ENCODE assay signal across 22 cellular contexts in genomic region chr1:24995121-24995520, GRCh38.
DNase-seq lines count a peak whose midpoint lies in the region; ATAC-seq and TF ChIP-seq lines count a peak whose summit lies in the region.
"Had no signal": no experiment of that assay in that cellular context is flagged by ENCODE, and none has a peak within 500 bp of the region (broad histone marks: within the 10 kb centered on the region; RNA-seq: fewer than 3 reads in every experiment).

No MANE protein-coding gene starts in this region.

- no peak overlapping the region for H3K4me3 ChIP-seq in heart right ventricle
- no peak overlapping the region for H3K4me3 ChIP-seq in IMR-90 (ENCODE audit: insufficient read depth, low read depth, low read length)
- no peak overlapping the region for H3K4me3 ChIP-seq in upper lobe of right lung
- H3K4me3 ChIP-seq: esophagus squamous epithelium, gastroesophageal sphincter, K562, stomach had no signal

- no peak overlapping the region for H2BK20ac ChIP-seq in IMR-90 (ENCODE audit: low read depth, low read length)

- H3K36me3 Mint-ChIP-seq in central memory CD8-positive, alpha-beta T cell (ENCODE audit: insufficient read depth) = peaks cover 8% of the 10 kb centered on the region
- H3K36me3 Mint-ChIP-seq in progenitor cell of endocrine pancreas (ENCODE audit: insufficient read depth) = no peaks in the 10 kb centered on the region
- no peaks in the 10 kb centered on the region for H3K36me3 Mint-ChIP-seq in nephron progenitor cell (ENCODE audit: low read depth)
- H3K36me3 Mint-ChIP-seq: WTC11 had no signal

- CTCF ChIA-PET in IMR-90 (lab: Yijun Ruan, JAX) = no interaction called here

- H3K4me1 ChIP-seq in heart right ventricle (peaks cover 0 to 18% (median 0%) of the 10 kb centered on the region in 9 donors), IMR-90 (ENCODE audit: control insufficient read depth, insufficient read depth, low read length) (no peaks in the 10 kb centered on the region), upper lobe of right lung (no peaks in the 10 kb centered on the region)
- H3K4me1 ChIP-seq: esophagus squamous epithelium, gastroesophageal sphincter had no signal

- TF ChIP-seq CTCF in heart right ventricle (IDR thresholded peaks at IDR 0.05) = no peak
- no peak for TF ChIP-seq CTCF in IMR-90 (conservative IDR thresholded peaks at IDR 0.05; ENCODE audit: low read depth, low read length)
- TF ChIP-seq CTCF in progenitor cell of endocrine pancreas (IDR thresholded peaks at IDR 0.05; ENCODE audit: unreplicated experiment) = no peak
- TF ChIP-seq CTCF in nephron progenitor cell (IDR thresholded peaks at IDR 0.05) = no peak
- no peak for TF ChIP-seq CTCF in upper lobe of right lung (IDR thresholded peaks at IDR 0.05)

- H3K27me3 Mint-ChIP-seq in central memory CD8-positive, alpha-beta T cell = no peaks in the 10 kb centered on the region
- H3K27me3 Mint-ChIP-seq in progenitor cell of endocrine pancreas (peaks cover 15% of the 10 kb centered on the region), nephron progenitor cell (ENCODE audit: low read depth, poor library complexity) (peaks cover 24% of the 10 kb centered on the region)

- DNase-seq in Right ventricle myocardium inferior (ENCODE audit: missing footprints) (peak; percentile 11), heart right ventricle (no peak), IMR-90 (no peak), progenitor cell of endocrine pancreas (ENCODE audit: low spot score, unreplicated experiment) (no peak), nephron progenitor cell (no peak), upper lobe of right lung (no peak), NCI-H1417 treated with DMSO at 0.1 percent for 48 hours (lab: John Stamatoyannopoulos, UW) (no peak)
- no peak for DNase-seq in central memory CD8-positive, alpha-beta T cell (ENCODE audit: low spot score in 2 of 2)
- DNase-seq: activated effector memory CD4-positive, alpha-beta T cell treated with anti-CD3 and anti-CD28 coated beads, Interleukin-2, amount 50 U/mL, for 16 hours; cerebellar nuclear complex; esophagus squamous epithelium; H7; NCI-H774; OCI-M1; SHP77 treated with DMSO at 0.1 percent for 48 hours; stimulated activated CD4-positive, alpha-beta T cell treated with anti-CD3 and anti-CD28 coated beads, Interleukin-2, amount 100 ng/mL, for 24 hours; stomach; trophoblast cell had no signal

- H3K4ac ChIP-seq in IMR-90 (ENCODE audit: low read depth, low read length) = no peak overlapping the region

- TF ChIP-seq RAD21 in IMR-90 (IDR thresholded peaks at IDR 0.05; ENCODE audit: low read length) = no peak

- H4K5ac ChIP-seq in IMR-90 (ENCODE audit: low read depth, low read length) = no peak overlapping the region

- no peaks in the 10 kb centered on the region for H3K9me1 ChIP-seq in IMR-90 (ENCODE audit: insufficient read depth, low read length)

- peaks cover 9% of the 10 kb centered on the region for H3K9me3 Mint-ChIP-seq in central memory CD8-positive, alpha-beta T cell
- H3K9me3 Mint-ChIP-seq in progenitor cell of endocrine pancreas (ENCODE audit: low read depth) = no peaks in the 10 kb centered on the region
- H3K9me3 Mint-ChIP-seq in nephron progenitor cell = peaks cover 9% of the 10 kb centered on the region
- H3K9me3 Mint-ChIP-seq: nephron had no signal

- in situ Hi-C loops in IMR-90 (cut with MboI; ENCODE audit: low sequenced_read_pairs) = no loop called here

- H3K4me1 Mint-ChIP-seq in central memory CD8-positive, alpha-beta T cell = peaks cover 92% of the 10 kb centered on the region
- H3K4me1 Mint-ChIP-seq in progenitor cell of endocrine pancreas (ENCODE audit: low read depth) (peaks cover 3% of the 10 kb centered on the region), nephron progenitor cell (peaks cover 41% of the 10 kb centered on the region)

- POLR2A ChIA-PET in IMR-90 (lab: Charles Lee; ENCODE audit: unreplicated experiment) = no interaction called here

- H4K8ac ChIP-seq in IMR-90 (ENCODE audit: low read depth in 2 of 2, low read length in 2 of 2) = no peak overlapping the region

- 0 out of 2 replicates have a peak overlapping the region, but pooled peaks have one; percentile 5 for H2AK5ac ChIP-seq in IMR-90 (ENCODE audit: low read depth, low read length)

- H3K9ac ChIP-seq in IMR-90 (ENCODE audit: low read depth, low read length) = no peak overlapping the region

- no peak overlapping the region for H2BK15ac ChIP-seq in IMR-90 (ENCODE audit: low read depth, low read length)

- WGBS in heart right ventricle, 2 donors = 84 to 90% methylated on average over 6 of the region's 6 CpGs
- 80% methylated on average over 1 of the region's 6 CpGs; no CpG with 5 or more reads in 1 of the 2 experiments for WGBS in IMR-90 (ENCODE audit: extremely low coverage in 2 of 2, insufficient read length in 1 of 2), 2 experiments

- ATAC-seq in Right ventricle myocardium inferior (no peak), heart right ventricle (no peak), IMR-90 (ENCODE audit: low read depth) (no peak), upper lobe of right lung (no peak)
- ATAC-seq in central memory CD8-positive, alpha-beta T cell (replicated peaks; ENCODE audit: extremely low read depth, poor library complexity, severe bottlenecking) = no peak
- ATAC-seq: gastroesophageal sphincter, K562, WTC11 had no signal

- no peak for TF ChIP-seq POLR2A in IMR-90 (IDR thresholded peaks at IDR 0.05; ENCODE audit: low read depth, low read length)

- no peak overlapping the region for H2AFZ ChIP-seq in IMR-90 (replicated peaks; ENCODE audit: low read length, poor library complexity)

- H2BK5ac ChIP-seq in IMR-90 (ENCODE audit: low read depth, low read length, poor library complexity, severe bottlenecking) = no peak overlapping the region

- no peak overlapping the region for H3K27ac ChIP-seq in heart right ventricle
- H3K27ac ChIP-seq in IMR-90 (ENCODE audit: insufficient read depth, low read length) = no peak overlapping the region
- no peak overlapping the region for H3K27ac ChIP-seq in upper lobe of right lung
- H3K27ac ChIP-seq: esophagus squamous epithelium, gastroesophageal sphincter, stomach had no signal

- no peaks in the 10 kb centered on the region for H4K20me1 ChIP-seq in IMR-90 (ENCODE audit: insufficient read depth, low read length)

- no peak overlapping the region for H3K18ac ChIP-seq in IMR-90 (ENCODE audit: low read depth, low read length)

- H3K14ac ChIP-seq in IMR-90 (replicated peaks; ENCODE audit: low read depth, low read length) = no peak overlapping the region

- no peak overlapping the region for H3K23ac ChIP-seq in IMR-90 (ENCODE audit: low read depth, low read length)

- no peak overlapping the region for H3K56ac ChIP-seq in IMR-90 (ENCODE audit: extremely low read depth, insufficient read depth, low read length)

- H3K36me3 ChIP-seq in heart right ventricle = no peaks in the 10 kb centered on the region
- no peaks in the 10 kb centered on the region for H3K36me3 ChIP-seq in IMR-90 (ENCODE audit: control insufficient read depth, insufficient read depth, low read length)
- H3K36me3 ChIP-seq in upper lobe of right lung = no peaks in the 10 kb centered on the region
- H3K36me3 ChIP-seq: esophagus squamous epithelium, gastroesophageal sphincter, stomach had no signal

- H4K91ac ChIP-seq in IMR-90 (ENCODE audit: insufficient read depth, low read depth, low read length) = no peak overlapping the region

- H3K4me3 Mint-ChIP-seq in central memory CD8-positive, alpha-beta T cell = peak overlapping the region; percentile 31
- H3K4me3 Mint-ChIP-seq in progenitor cell of endocrine pancreas (ENCODE audit: low read depth) (no peak overlapping the region), nephron progenitor cell (no peak overlapping the region)
- H3K4me3 Mint-ChIP-seq: nephron, WTC11 had no signal

- H3K9me3 ChIP-seq in heart right ventricle = peaks cover 0 to 10% (median 0%) of the 10 kb centered on the region in 11 donors
- H3K9me3 ChIP-seq in IMR-90 (ENCODE audit: control insufficient read depth, insufficient read depth, low read length) = peaks cover 7% of the 10 kb centered on the region
- no peaks in the 10 kb centered on the region for H3K9me3 ChIP-seq in upper lobe of right lung
- H3K9me3 ChIP-seq: esophagus squamous epithelium had no signal

- BruUV-seq in IMR-90 (replicated peaks; lab: Mats Ljungman, UMichigan) = no TSS peak

- H3K79me1 ChIP-seq in IMR-90 (ENCODE audit: low read depth in 1 of 2, low read length in 2 of 2) = no peaks in the 10 kb centered on the region

- H2BK120ac ChIP-seq in IMR-90 (ENCODE audit: low read depth, low read length) = no peak overlapping the region

- H2AK9ac ChIP-seq in IMR-90 (replicated peaks; ENCODE audit: low read depth, low read length, poor library complexity) = no peak overlapping the region

- intact Hi-C loops in Right ventricle myocardium inferior (cut with DNase I) = no loop called here
- intact Hi-C loops in heart right ventricle (cut with DNase I) = no loop called here
- intact Hi-C loops in IMR-90 (cut with micrococcal nuclease) = no loop called here
- intact Hi-C loops in upper lobe of right lung (cut with DNase I) = no loop called here

- H3K27ac Mint-ChIP-seq in central memory CD8-positive, alpha-beta T cell (ENCODE audit: low read depth) = peak overlapping the region; percentile 52
- H3K27ac Mint-ChIP-seq in progenitor cell of endocrine pancreas (peak overlapping the region; percentile 74), nephron progenitor cell (no peak overlapping the region)
- H3K27ac Mint-ChIP-seq: nephron, WTC11 had no signal

- H3K27me3 ChIP-seq in heart right ventricle (peaks cover 0 to 24% (median 10%) of the 10 kb centered on the region in 7 donors), IMR-90 (ENCODE audit: control insufficient read depth, insufficient read depth, low read length) (peaks cover 40% of the 10 kb centered on the region), upper lobe of right lung (no peaks in the 10 kb centered on the region)

- dilution Hi-C loops in IMR-90 (cut with HindIII; ENCODE audit: low sequenced_read_pairs, unreplicated experiment) = no loop called here

- H3K4me2 ChIP-seq in IMR-90 (ENCODE audit: low read depth, low read length) = no peak overlapping the region

TF ChIP-seq in IMR-90, 13 proteins besides CTCF, POLR2A, EP300 and RAD21 (continues in another document):
- no peak for TF ChIP-seq BHLHE40 (IDR thresholded peaks at IDR 0.05; ENCODE audit: low read depth, low read length)
- no peak for TF ChIP-seq RFX5 (IDR thresholded peaks at IDR 0.05; ENCODE audit: low read depth, low read length)
- TF ChIP-seq RCOR1 (IDR thresholded peaks at IDR 0.05; ENCODE audit: insufficient replicate concordance, low read length) = no peak
- TF ChIP-seq FOS (IDR thresholded peaks at IDR 0.05; ENCODE audit: low read depth, low read length) = no peak
- no peak for TF ChIP-seq MAZ (IDR thresholded peaks at IDR 0.05; ENCODE audit: borderline replicate concordance, low read depth, low read length)
- no peak for TF ChIP-seq MXI1 (IDR thresholded peaks at IDR 0.05; ENCODE audit: borderline replicate concordance, low read depth, low read length)
